Comparison of ENCODE assay signal across 20 cellular contexts in the genomic region with DNA sequence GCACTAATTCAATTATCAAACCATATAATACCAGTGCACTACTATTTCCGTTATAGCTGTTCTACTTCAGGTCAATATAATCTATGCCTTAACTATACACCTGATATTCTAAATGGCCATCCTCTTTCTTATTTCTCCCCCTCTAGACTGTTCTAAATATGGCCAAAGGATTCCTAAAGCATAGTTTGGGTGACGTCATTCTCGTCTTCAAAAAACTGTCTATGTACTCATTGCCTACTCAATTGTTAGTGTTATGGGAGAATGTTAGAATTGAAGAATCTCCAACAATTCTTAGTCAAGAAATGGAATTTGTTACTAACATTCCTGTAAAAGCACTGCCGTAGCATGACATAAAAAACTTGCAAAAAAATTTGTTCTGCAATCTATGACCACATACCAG.
DNase-seq lines count a peak whose midpoint lies in the region; ATAC-seq, FAIRE-seq and TF ChIP-seq lines count a peak whose summit lies in the region.
"Had no signal": no experiment of that assay in that cellular context is flagged by ENCODE, and none has a peak within 500 bp of the region (broad histone marks: within the 10 kb centered on the region; RNA-seq: fewer than 3 reads in every experiment).

No MANE protein-coding gene starts in this region.

- H3K27me3 ChIP-seq in AG04450 (ENCODE audit: control insufficient read depth, insufficient read depth, low read length) = no peaks in the 10 kb centered on the region
- H3K27me3 ChIP-seq in K562 (ENCODE audit: control insufficient read depth in 2 of 2, insufficient read depth in 2 of 2, low read length in 2 of 2) = no peaks in the 10 kb centered on the region
- H3K27me3 ChIP-seq: BLaER1 treated with 17β-estradiol and CSF1 and Interleukin-3, amounts not matched to agents 10 nM and 100 nM had no signal

- no peak overlapping the region for H3K9ac ChIP-seq in K562 (ENCODE audit: insufficient read depth in 1 of 2, low read depth in 2 of 2, low read length in 2 of 2)
- H3K9ac ChIP-seq: BLaER1 treated with 17β-estradiol and CSF1 and Interleukin-3, amounts not matched to agents 10 nM and 100 nM had no signal

- TF ChIP-seq POLR2A in K562 (conservative IDR thresholded peaks at IDR 0.05) = no peak

- DNase-seq in AG04450 (ENCODE audit: low read depth, low spot score) = peak; percentile 6
- peak; percentile 14 for DNase-seq in HCEC 1CT
- DNase-seq in K562 (ENCODE audit: extremely low read depth in 1 of 4, low spot score in 3 of 4) = no peak
- DNase-seq in retina = no peak
- no peak for DNase-seq in effector CD4-positive, alpha-beta T cell
- DNase-seq: 8988T; ACHN; AML-193; Caco-2; Calu3; CD4-positive, alpha-beta T cell; CD8-positive, alpha-beta T cell; DMS79 treated with DMSO at 0.1 percent for 48 hours; GF-D8 had no signal

- no peak for TF ChIP-seq CTCF in AG04450 (IDR thresholded peaks at IDR 0.05; ENCODE audit: low read depth, low read length)
- no peak for TF ChIP-seq CTCF in K562 (IDR thresholded peaks at IDR 0.05 in 2 of 3, conservative IDR thresholded peaks at IDR 0.05 in 1 of 3; ENCODE audit: insufficient read depth in 2 of 3, low read depth in 1 of 3, low read length in 3 of 3)

- FAIRE-seq in K562 (lab: Jason Lieb, UNC) = no peak
- FAIRE-seq: D721Med, GM12891, GM19239 had no signal

- H3K4me1 ChIP-seq in K562 (replicated peaks in 1 of 2; ENCODE audit: control insufficient read depth in 2 of 2, insufficient read depth in 2 of 2, low read length in 2 of 2) = no peaks in the 10 kb centered on the region
- H3K4me1 ChIP-seq: BLaER1 treated with 17β-estradiol and CSF1 and Interleukin-3, amounts not matched to agents 10 nM and 100 nM; Caco-2 had no signal

- no peak overlapping the region for H3K4me2 ChIP-seq in K562 (ENCODE audit: insufficient read depth, low read length)
- H3K4me2 ChIP-seq: BLaER1 treated with 17β-estradiol and CSF1 and Interleukin-3, amounts not matched to agents 10 nM and 100 nM had no signal

- no peaks in the 10 kb centered on the region for H4K20me1 ChIP-seq in K562 (replicated peaks; ENCODE audit: control insufficient read depth, insufficient read depth, low read length)
- H4K20me1 ChIP-seq: BLaER1 treated with 17β-estradiol and CSF1 and Interleukin-3, amounts not matched to agents 10 nM and 100 nM had no signal

- TF ChIP-seq EP300 in K562 (IDR thresholded peaks at IDR 0.05; ENCODE audit: low read length) = no peak

- H3K36me3 ChIP-seq in K562 (ENCODE audit: control insufficient read depth, insufficient read depth, low read length) = no peaks in the 10 kb centered on the region
- H3K36me3 ChIP-seq: BLaER1 treated with 17β-estradiol and CSF1 and Interleukin-3, amounts not matched to agents 10 nM and 100 nM had no signal

- no peak overlapping the region for H2AFZ ChIP-seq in K562 (ENCODE audit: low read depth, low read length)

- in situ Hi-C loops in K562 (cut with MboI) = no loop called here

- ATAC-seq in K562 (no peak), HG03571 (IDR thresholded peaks at IDR 0.05; ENCODE audit: unreplicated experiment) (no peak)
- ATAC-seq: CD8-positive, alpha-beta T cell had no signal

- intact Hi-C loops in K562 (cut with micrococcal nuclease) = no loop called here

- no peaks in the 10 kb centered on the region for H3K79me2 ChIP-seq in K562 (ENCODE audit: control insufficient read depth, insufficient read depth, low read length)

- H3K27ac ChIP-seq in AG04450 (ENCODE audit: low read depth, low read length) (no peak overlapping the region), K562 (ENCODE audit: extremely low read depth, low read depth, low read length) (no peak overlapping the region)
- H3K27ac ChIP-seq: BLaER1 treated with 17β-estradiol and CSF1 and Interleukin-3, amounts not matched to agents 10 nM and 100 nM; C4-2B had no signal

- WGBS in K562 (ENCODE audit: insufficient coverage, low coverage, missing lambda C conversion rate) = 2% methylated on average over 4 of the region's 4 CpGs

- BruUV-seq in K562 (replicated peaks; lab: Mats Ljungman, UMichigan) = no TSS peak

- H3K9me3 ChIP-seq in AG04450 (ENCODE audit: control insufficient read depth, insufficient read depth, low read length) (no peaks in the 10 kb centered on the region), K562 (replicated peaks; ENCODE audit: control insufficient read depth, insufficient read depth, low read depth, low read length) (0 out of 2 replicates have a peak, but pooled peaks cover 2% of the 10 kb centered on the region)
- H3K9me3 ChIP-seq: BLaER1 treated with 17β-estradiol and CSF1 and Interleukin-3, amounts not matched to agents 10 nM and 100 nM; Caco-2 had no signal

- TF ChIP-seq RAD21 in K562 (CRISPR knock-in tag; conservative IDR thresholded peaks at IDR 0.05 in 1 of 2, IDR thresholded peaks at IDR 0.05 in 1 of 2) = no peak

- CTCF ChIA-PET in AG04450 (lab: Charles Lee) = no interaction called here
- CTCF ChIA-PET in K562 (lab: Yijun Ruan, JAX; ENCODE audit: low intra/inter-chr PET ratio) = no interaction called here

- POLR2A ChIA-PET in AG04450 (lab: Yijun Ruan, JAX) = no interaction called here
- POLR2A ChIA-PET in K562 (lab: Yijun Ruan, JAX) = no interaction called here

- H3K4me3 ChIP-seq in AG04450 (ENCODE audit: low read depth, low read length) (no peak overlapping the region), K562 (no peak overlapping the region)
- H3K4me3 ChIP-seq: BLaER1 treated with 17β-estradiol and CSF1 and Interleukin-3, amounts not matched to agents 10 nM and 100 nM had no signal

- no peaks in the 10 kb centered on the region for H3K9me1 ChIP-seq in K562 (ENCODE audit: control insufficient read depth, insufficient read depth, low read length)

TF ChIP-seq in K562, 482 proteins besides CTCF, POLR2A, EP300 and RAD21:
- no peak for TF ChIP-seq KDM4B (IDR thresholded peaks at IDR 0.05; ENCODE audit: borderline replicate concordance in 2 of 2, low read depth in 1 of 2)
- TF ChIP-seq, protein P1, sequence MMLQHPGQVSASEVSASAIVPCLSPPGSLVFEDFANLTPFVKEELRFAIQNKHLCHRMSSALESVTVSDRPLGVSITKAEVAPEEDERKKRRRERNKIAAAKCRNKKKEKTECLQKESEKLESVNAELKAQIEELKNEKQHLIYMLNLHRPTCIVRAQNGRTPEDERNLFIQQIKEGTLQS (IDR thresholded peaks at IDR 0.05) = peak; percentile 41; the same call in 1 of the 2 replicates
- TF ChIP-seq, protein P1 (CRISPR knock-in tag; conservative IDR thresholded peaks at IDR 0.05) = no peak

Comparison
In these comparisons a context has a peak if more than half of its experiments do, and no peak if none do; other contexts are left out.
1. DNase-seq: peak in AG04450 (single experiment) and HCEC 1CT (single experiment); none in K562 (0 of 4), retina (single experiment) and effector CD4-positive, alpha-beta T cell (single experiment).